In genomic region chr16:58337090-58337444, GRCh38 we compare ENCODE assay signal across 9 cellular contexts. TPM values are rescaled to one million over a fixed set of nuclear protein-coding genes. Genes with fewer than 3 reads are reported as not detected.
A peak's percentile ranks its signal among the peaks of the same experiment; 100 is the strongest.
DNase-seq lines count a peak whose midpoint lies in the region; ATAC-seq, FAIRE-seq and TF ChIP-seq lines count a peak whose summit lies in the region.
"Had no signal": no experiment of that assay in that cellular context is flagged by ENCODE, and none has a peak within 500 bp of the region (broad histone marks: within the 10 kb centered on the region; RNA-seq: fewer than 3 reads in every experiment).

No MANE protein-coding gene starts in this region.

- peak overlapping the region; percentile 76 for H3K4me2 ChIP-seq in keratinocyte (ENCODE audit: control insufficient read depth, extremely low read depth, insufficient read depth, low read depth, low read length)

- no peak overlapping the region for H3K27ac Mint-ChIP-seq in T-helper 2 cell treated with Interferon-gamma antibody and Interleukin-4, amounts not matched to agents 5 μg/mL and 100 μg/mL, for 36 hours

- intact Hi-C loops in stomach (cut with DNase I; ENCODE audit: low total_unique reads): loop anchor here (5.0 kb wide), 1 partner anchor 150 kb away; no protein-coding TSS in a partner anchor

- H3K9ac ChIP-seq in adipocyte (ENCODE audit: low read length) (peak overlapping the region; percentile 47), keratinocyte (ENCODE audit: control insufficient read depth, extremely low read depth, insufficient read depth, low read length) (no peak overlapping the region)

- H3K27me3 ChIP-seq in adipocyte (replicated peaks; ENCODE audit: control insufficient read depth, insufficient read depth, low read length): no peaks in the 10 kb centered on the region
- H3K27me3 ChIP-seq in keratinocyte (ENCODE audit: control insufficient read depth, extremely low read depth, insufficient read depth, low read length): no peaks in the 10 kb centered on the region
- H3K27me3 ChIP-seq in stomach: peaks cover 0 to 11% (median 0%) of the 10 kb centered on the region in 3 donors

- H3K9me3 Mint-ChIP-seq in T-helper 2 cell treated with Interferon-gamma antibody and Interleukin-4, amounts not matched to agents 5 μg/mL and 100 μg/mL, for 36 hours: no peaks in the 10 kb centered on the region

- H3K36me3 ChIP-seq in adipocyte (ENCODE audit: control insufficient read depth, insufficient read depth, low read length, severe bottlenecking) (no peaks in the 10 kb centered on the region), keratinocyte (ENCODE audit: control insufficient read depth in 2 of 2, extremely low read depth in 1 of 2, insufficient read depth in 2 of 2, low read length in 2 of 2) (no peaks in the 10 kb centered on the region), stomach (no peaks in the 10 kb centered on the region)

- no peak for TF ChIP-seq POLR2A in stomach (IDR thresholded peaks at IDR 0.05)

- H3K36me3 Mint-ChIP-seq in T-helper 2 cell treated with Interferon-gamma antibody and Interleukin-4, amounts not matched to agents 5 μg/mL and 100 μg/mL, for 36 hours (ENCODE audit: low read depth): no peaks in the 10 kb centered on the region

- H3K4me1 ChIP-seq in adipocyte (ENCODE audit: control insufficient read depth, insufficient read depth, low read length) (peaks cover 15% of the 10 kb centered on the region), keratinocyte (ENCODE audit: control insufficient read depth, extremely low read depth, insufficient read depth, low read length) (peaks cover 6% of the 10 kb centered on the region), stomach (peaks cover 0 to 10% (median 6%) of the 10 kb centered on the region in 4 donors)

- no peak for DNase-seq in T-helper 2 cell treated with Interferon-gamma antibody and Interleukin-4, amounts not matched to agents 5 μg/mL and 100 μg/mL, for 36 hours (ENCODE audit: low spot score)
- no peak for DNase-seq in T-helper 2 cell
- DNase-seq in adipocyte (ENCODE audit: low read depth): peak; percentile 2
- no peak for DNase-seq in keratinocyte (ENCODE audit: low read depth, low spot score)
- DNase-seq in stomach: no peak
- DNase-seq in activated T-cell treated with anti-CD3 and anti-CD28 coated beads, Interleukin-2, amount 50 U/mL, for 48 hours: no peak
- DNase-seq in middle frontal gyrus (ENCODE audit: extremely low spot score, low spot score): no peak

- H3K4me1 Mint-ChIP-seq in T-helper 2 cell treated with Interferon-gamma antibody and Interleukin-4, amounts not matched to agents 5 μg/mL and 100 μg/mL, for 36 hours (ENCODE audit: low read depth): peaks cover 7% of the 10 kb centered on the region

- dilution Hi-C loops in keratinocyte (cut with MboI; ENCODE audit: extremely low pct_ligation_motif_present, low sequenced_read_pairs): loop anchor here (10.0 kb wide), 1 partner anchor 118 kb away; no protein-coding TSS in a partner anchor

- H3K9me1 ChIP-seq in keratinocyte (ENCODE audit: control insufficient read depth, extremely low read depth, insufficient read depth, low read length): no peaks in the 10 kb centered on the region

- no peaks in the 10 kb centered on the region for H4K20me1 ChIP-seq in keratinocyte (ENCODE audit: control insufficient read depth, extremely low read depth, insufficient read depth, low read length)

- ATAC-seq in GM18517 (IDR thresholded peaks at IDR 0.05; ENCODE audit: unreplicated experiment): no peak

- no peak for TF ChIP-seq EP300 in stomach (IDR thresholded peaks at IDR 0.05)

- WGBS in stomach, 5 donors: 22 to 43% (median 29%) methylated on average over 9 of the region's 9 CpGs

- H3K4me3 ChIP-seq in adipocyte (ENCODE audit: low read length) (peak overlapping the region; percentile 76), keratinocyte (ENCODE audit: control insufficient read depth in 2 of 3, extremely low read depth in 1 of 3, insufficient read depth in 2 of 3, low read depth in 1 of 3, low read length in 3 of 3) (peak overlapping the region in 2 of 3 experiments; percentile 38 to 40), stomach (peak overlapping the region; percentile 11 to 31 (median 20))

- H3K27ac ChIP-seq in keratinocyte (ENCODE audit: control insufficient read depth, insufficient read depth, low read length): no peak overlapping the region
- no peak overlapping the region for H3K27ac ChIP-seq in stomach

- no peaks in the 10 kb centered on the region for H3K79me2 ChIP-seq in keratinocyte (ENCODE audit: control insufficient read depth, insufficient read depth, low read length)

- no peaks in the 10 kb centered on the region for H3K9me3 ChIP-seq in adipocyte (ENCODE audit: control insufficient read depth, low read length)
- H3K9me3 ChIP-seq in keratinocyte (ENCODE audit: control insufficient read depth, low read depth, low read length): no peaks in the 10 kb centered on the region
- no peaks in the 10 kb centered on the region for H3K9me3 ChIP-seq in stomach

- TF ChIP-seq CTCF in keratinocyte (optimal IDR thresholded peaks at IDR 0.05 in 1 of 3, IDR thresholded peaks at IDR 0.05 in 1 of 3, conservative IDR thresholded peaks at IDR 0.05 in 1 of 3; ENCODE audit: extremely low read depth in 1 of 3, insufficient read depth in 2 of 3, low read length in 3 of 3): no peak
- TF ChIP-seq CTCF in stomach (IDR thresholded peaks at IDR 0.05): no peak

- FAIRE-seq in keratinocyte (lab: Jason Lieb, UNC): no peak

- peaks cover 3% of the 10 kb centered on the region for H3K27me3 Mint-ChIP-seq in T-helper 2 cell treated with Interferon-gamma antibody and Interleukin-4, amounts not matched to agents 5 μg/mL and 100 μg/mL, for 36 hours (ENCODE audit: low read depth)

- peak overlapping the region; percentile 66 for H2AFZ ChIP-seq in keratinocyte (ENCODE audit: control insufficient read depth, low read length)

- peak overlapping the region; percentile 36 for H3K4me3 Mint-ChIP-seq in T-helper 2 cell treated with Interferon-gamma antibody and Interleukin-4, amounts not matched to agents 5 μg/mL and 100 μg/mL, for 36 hours

RNA-seq across cellular contexts. Expression of gene PRSS54, which starts 42.2 kb away (rescaled TPM):
- polyA plus RNA-seq in keratinocyte: not detected in 3 replicates
- not detected for polyA plus RNA-seq in keratinocyte (2011; ENCODE audit: low read depth)
- not detected in 2 replicates for polyA plus RNA-seq in keratinocyte (2011; cell fraction: cytosol; rRNA removed)
- polyA plus RNA-seq in keratinocyte (2011; cell fraction: nucleus; rRNA removed): not detected in 2 replicates
- not detected in 2 replicates for polyA plus RNA-seq in keratinocyte (2012; ENCODE audit: low replicate concordance)
- polyA minus RNA-seq in keratinocyte: 0.49 TPM in 1 of 3 replicates, not detected in the others
- not detected for polyA minus RNA-seq in keratinocyte (2011; cell fraction: cytosol; rRNA and poly(A)+ RNA removed)
- not detected in 2 replicates for polyA minus RNA-seq in keratinocyte (2011; cell fraction: nucleus; rRNA and poly(A)+ RNA removed)
- not detected for total RNA-seq in stomach
- polyA plus RNA-seq in stomach: not detected
- total RNA-seq: RPMI7951 had no signal

RNA-seq across cellular contexts. Expression of gene GINS3, which starts 55.2 kb away (rescaled TPM):
- polyA plus RNA-seq in keratinocyte (8.5 to 11.3 TPM (median 10.1 TPM) in 3 replicates), stomach (1 to 10 TPM; 4.5 to 4.7 (median 4.6) TPM)
- polyA plus RNA-seq in keratinocyte (2011; ENCODE audit: low read depth): 2.2 TPM
- polyA plus RNA-seq in keratinocyte (2011; cell fraction: cytosol; rRNA removed): 6.5 and 10.0 TPM in 2 replicates
- polyA plus RNA-seq in keratinocyte (2011; cell fraction: nucleus; rRNA removed): 9.5 and 11.4 TPM in 2 replicates
- polyA plus RNA-seq in keratinocyte (2012; ENCODE audit: low replicate concordance): 2.2 and 7.3 TPM in 2 replicates
- polyA minus RNA-seq in keratinocyte: 6.3 to 7.3 TPM (median 6.5 TPM) in 3 replicates
- 4.8 TPM for polyA minus RNA-seq in keratinocyte (2011; cell fraction: cytosol; rRNA and poly(A)+ RNA removed)
- 3.7 and 5.4 TPM in 2 replicates for polyA minus RNA-seq in keratinocyte (2011; cell fraction: nucleus; rRNA and poly(A)+ RNA removed)
- 1 to 10 TPM in 3 of 5 donors, under 1 TPM in 1, not detected in 1; 0.58 to 4.9 (median 3.7) TPM for total RNA-seq in stomach

Comparison
In these comparisons a context has a peak if more than half of its experiments do, and no peak if none do; other contexts are left out.
1. H3K4me3 ChIP-seq: peak in every context shown above with its lines; median percentile 76 in adipocyte; 39 in keratinocyte; 20 in stomach.